ENCODE assay signal across 19 cellular contexts in genomic region chr3:177157492-177157891, GRCh38. TPM values are rescaled to one million over a fixed set of nuclear protein-coding genes. Genes with fewer than 3 reads are reported as not detected.
DNase-seq lines count a peak whose midpoint lies in the region; ATAC-seq, FAIRE-seq and TF ChIP-seq lines count a peak whose summit lies in the region.
"Had no signal": no experiment of that assay in that cellular context is flagged by ENCODE, and none has a peak within 500 bp of the region (broad histone marks: within the 10 kb centered on the region; RNA-seq: fewer than 3 reads in every experiment).

No MANE protein-coding gene starts in this region.

- peak; percentile 1 for DNase-seq in activated CD8-positive, alpha-beta T cell treated with anti-CD3 and anti-CD28 coated beads, Interleukin-2, amount 10 ng/mL, durations not matched to agents 7 days and 5 days
- DNase-seq in activated CD8-positive, alpha-beta T cell treated with anti-CD3 and anti-CD28 coated beads for 36 hours: no peak
- DNase-seq in RWPE2 (ENCODE audit: low spot score) (no peak), DMS153 treated with DMSO at 0.1 percent for 48 hours (lab: John Stamatoyannopoulos, UW; ENCODE audit: unreplicated experiment) (no peak), HT-29 (ENCODE audit: low spot score) (no peak), frontal cortex (ENCODE audit: low spot score in 2 of 2) (no peak)
- DNase-seq: 8988T; CD8-positive, alpha-beta T cell; DMS79 treated with DMSO at 0.1 percent for 48 hours; H9; Kasumi-1; NCI-H1417; NCI-H187 treated with DMSO at 0.1 percent for 48 hours; NK-92 treated with Interleukin-12 subunit alpha and Interleukin-12 subunit beta, amount 100 ng/mL, for 24 hours; PC-3 had no signal

- H3K27ac ChIP-seq in RWPE2 (ENCODE audit: poor library complexity, severe bottlenecking) (no peak overlapping the region), iPS-18a (ENCODE audit: low read length) (no peak overlapping the region)
- H3K27ac ChIP-seq: SJSA1 had no signal

- ATAC-seq in activated CD8-positive, alpha-beta T cell treated with anti-CD3 and anti-CD28 coated beads, Interleukin-2, amount 10 ng/mL, durations not matched to agents 7 days and 5 days: no peak
- ATAC-seq in activated CD8-positive, alpha-beta T cell treated with anti-CD3 and anti-CD28 coated beads for 36 hours: no peak
- ATAC-seq in RWPE2 (ENCODE audit: low read depth) (0 out of 3 replicates have a peak, but pooled peaks have one; percentile 23), HG03378 (IDR thresholded peaks at IDR 0.05; ENCODE audit: unreplicated experiment) (no peak)
- ATAC-seq: CD8-positive, alpha-beta T cell; PC-3 had no signal

- H3K27me3 ChIP-seq in RWPE2 (ENCODE audit: insufficient read depth, poor library complexity, severe bottlenecking) (no peaks in the 10 kb centered on the region), iPS-18a (ENCODE audit: control insufficient read depth, insufficient read depth, low read length) (no peaks in the 10 kb centered on the region)
- H3K27me3 ChIP-seq: SJSA1 had no signal

- POLR2A ChIA-PET in activated CD8-positive, alpha-beta T cell treated with anti-CD3 and anti-CD28 coated beads, Interleukin-2, amount 10 ng/mL, durations not matched to agents 7 days and 5 days (lab: Charles Lee): interaction anchor here (1.2 kb wide), 1 partner anchor 11 kb away, joined by 4 read pairs; no protein-coding TSS in a partner anchor
- POLR2A ChIA-PET in activated CD8-positive, alpha-beta T cell treated with anti-CD3 and anti-CD28 coated beads for 36 hours (lab: Charles Lee): interaction anchor here (0.7 kb wide), 1 partner anchor 291 kb away, joined by 3 read pairs; no protein-coding TSS in a partner anchor

- H3K27me3 Mint-ChIP-seq in activated CD8-positive, alpha-beta T cell treated with anti-CD3 and anti-CD28 coated beads, Interleukin-2, amount 10 ng/mL, durations not matched to agents 7 days and 5 days (ENCODE audit: low read depth): no peaks in the 10 kb centered on the region
- no peaks in the 10 kb centered on the region for H3K27me3 Mint-ChIP-seq in activated CD8-positive, alpha-beta T cell treated with anti-CD3 and anti-CD28 coated beads for 36 hours

- FAIRE-seq in frontal cortex (lab: Jason Lieb, UNC): no peak
- FAIRE-seq: D721Med had no signal

- H3K36me3 ChIP-seq in RWPE2 (ENCODE audit: low read depth) (peaks cover 5% of the 10 kb centered on the region; the same call in 1 of the 2 replicates), iPS-18a (ENCODE audit: control insufficient read depth, low read depth, low read length) (no peaks in the 10 kb centered on the region)

- peaks cover 6% of the 10 kb centered on the region for H3K4me1 ChIP-seq in RWPE2 (ENCODE audit: insufficient read depth, poor library complexity, severe bottlenecking)
- peaks cover 25% of the 10 kb centered on the region for H3K4me1 ChIP-seq in iPS-18a (ENCODE audit: control insufficient read depth, low read depth, low read length)
- H3K4me1 ChIP-seq: SJSA1 had no signal

- peaks cover 31% of the 10 kb centered on the region for H3K4me1 Mint-ChIP-seq in activated CD8-positive, alpha-beta T cell treated with anti-CD3 and anti-CD28 coated beads, Interleukin-2, amount 10 ng/mL, durations not matched to agents 7 days and 5 days (ENCODE audit: low read depth)
- peaks cover 47% of the 10 kb centered on the region for H3K4me1 Mint-ChIP-seq in activated CD8-positive, alpha-beta T cell treated with anti-CD3 and anti-CD28 coated beads for 36 hours (ENCODE audit: low read depth)

- no peak overlapping the region for H3K27ac Mint-ChIP-seq in activated CD8-positive, alpha-beta T cell treated with anti-CD3 and anti-CD28 coated beads, Interleukin-2, amount 10 ng/mL, durations not matched to agents 7 days and 5 days
- H3K27ac Mint-ChIP-seq in activated CD8-positive, alpha-beta T cell treated with anti-CD3 and anti-CD28 coated beads for 36 hours: no peak overlapping the region

- H3K4me3 ChIP-seq in RWPE2 (ENCODE audit: severe bottlenecking) (no peak overlapping the region), iPS-18a (ENCODE audit: low read length) (peak overlapping the region; percentile 9)
- H3K4me3 ChIP-seq: SJSA1 had no signal

- H3K36me3 Mint-ChIP-seq in activated CD8-positive, alpha-beta T cell treated with anti-CD3 and anti-CD28 coated beads, Interleukin-2, amount 10 ng/mL, durations not matched to agents 7 days and 5 days (ENCODE audit: low read depth): peaks cover 28% of the 10 kb centered on the region
- H3K36me3 Mint-ChIP-seq in activated CD8-positive, alpha-beta T cell treated with anti-CD3 and anti-CD28 coated beads for 36 hours (ENCODE audit: low read depth): peaks cover 32% of the 10 kb centered on the region

- CTCF ChIA-PET in activated CD8-positive, alpha-beta T cell treated with anti-CD3 and anti-CD28 coated beads, Interleukin-2, amount 10 ng/mL, durations not matched to agents 7 days and 5 days (lab: Charles Lee): no interaction called here
- CTCF ChIA-PET in activated CD8-positive, alpha-beta T cell treated with anti-CD3 and anti-CD28 coated beads for 36 hours (lab: Charles Lee): no interaction called here

- H3K9ac ChIP-seq in iPS-18a (ENCODE audit: low read length): no peak overlapping the region

- H3K9me3 ChIP-seq in RWPE2 (ENCODE audit: severe bottlenecking): no peaks in the 10 kb centered on the region
- H3K9me3 ChIP-seq in iPS-18a (ENCODE audit: control insufficient read depth, low read depth, low read length): no peaks in the 10 kb centered on the region
- H3K9me3 ChIP-seq: SJSA1 had no signal

- intact Hi-C loops in activated CD8-positive, alpha-beta T cell treated with anti-CD3 and anti-CD28 coated beads for 36 hours (cut with micrococcal nuclease): no loop called here

- no peak for TF ChIP-seq CTCF in activated CD8-positive, alpha-beta T cell treated with anti-CD3 and anti-CD28 coated beads for 36 hours (IDR thresholded peaks at IDR 0.05)
- TF ChIP-seq CTCF in RWPE2 (IDR thresholded peaks at IDR 0.05; ENCODE audit: poor library complexity, severe bottlenecking): no peak

- peaks cover 6% of the 10 kb centered on the region for H3K9me3 Mint-ChIP-seq in activated CD8-positive, alpha-beta T cell treated with anti-CD3 and anti-CD28 coated beads, Interleukin-2, amount 10 ng/mL, durations not matched to agents 7 days and 5 days (ENCODE audit: insufficient read depth)
- peaks cover 8% of the 10 kb centered on the region for H3K9me3 Mint-ChIP-seq in activated CD8-positive, alpha-beta T cell treated with anti-CD3 and anti-CD28 coated beads for 36 hours
- H3K9me3 Mint-ChIP-seq: H9 had no signal

- H3K4me3 Mint-ChIP-seq in activated CD8-positive, alpha-beta T cell treated with anti-CD3 and anti-CD28 coated beads, Interleukin-2, amount 10 ng/mL, durations not matched to agents 7 days and 5 days: no peak overlapping the region
- H3K4me3 Mint-ChIP-seq in activated CD8-positive, alpha-beta T cell treated with anti-CD3 and anti-CD28 coated beads for 36 hours: no peak overlapping the region
- H3K4me3 Mint-ChIP-seq: CD8-positive, alpha-beta T cell; H9 had no signal

RNA-seq across cellular contexts. Expression of gene TBL1XR1, which starts 39.8 kb away (rescaled TPM):
- 100 to 1,000 TPM; 165 to 166 TPM for total RNA-seq in activated CD8-positive, alpha-beta T cell treated with anti-CD3 and anti-CD28 coated beads, Interleukin-2, amount 10 ng/mL, durations not matched to agents 7 days and 5 days
- total RNA-seq in activated CD8-positive, alpha-beta T cell treated with anti-CD3 and anti-CD28 coated beads for 36 hours: 100 to 1,000 TPM; 153 to 158 TPM
- total RNA-seq in HT-29 (2014; rRNA removed; shearing (Covaris generic)): 107 and 119 TPM in 2 replicates
- total RNA-seq in frontal cortex: 283 TPM
